ENCODE assay signal across 8 cellular contexts in genomic region chr3:134363381-134363755, GRCh38. TPM values are rescaled to one million over a fixed set of nuclear protein-coding genes. Genes with fewer than 3 reads are reported as not detected.
A peak's percentile ranks its signal among the peaks of the same experiment; 100 is the strongest.
DNase-seq lines count a peak whose midpoint lies in the region; ATAC-seq and TF ChIP-seq lines count a peak whose summit lies in the region.

No MANE protein-coding gene starts in this region.

- peak overlapping the region; percentile 84 for H3K4me3 Mint-ChIP-seq in endothelial cell (ENCODE audit: unreplicated experiment)
- peak overlapping the region; percentile 70 for H3K4me3 Mint-ChIP-seq in nephron progenitor cell

- H3K9me3 ChIP-seq in KOPT-K1 (ENCODE audit: insufficient read depth, low read length, poor library complexity, severe bottlenecking), result no peaks in the 10 kb centered on the region

- TF ChIP-seq CTCF in AG04449 (IDR thresholded peaks at IDR 0.05; ENCODE audit: insufficient read depth, low read length, missing control alignments) (no peak), endothelial cell (IDR thresholded peaks at IDR 0.05; ENCODE audit: unreplicated experiment) (no peak), nephron progenitor cell (IDR thresholded peaks at IDR 0.05) (no peak)

- DNase-seq in AG04449 (ENCODE audit: low read depth, low spot score) (no peak), endothelial cell (ENCODE audit: low spot score) (no peak), nephron progenitor cell (no peak), DMS79 treated with DMSO at 0.1 percent for 48 hours (lab: John Stamatoyannopoulos, UW) (no peak), CD1c-positive myeloid dendritic cell (ENCODE audit: extremely low spot score) (no peak)
- no peak for DNase-seq in activated CD4-positive, alpha-beta T cell treated with anti-CD3 and anti-CD28 coated beads for 1 hour

- H3K9me3 Mint-ChIP-seq in endothelial cell (ENCODE audit: unreplicated experiment), result no peaks in the 10 kb centered on the region
- no peaks in the 10 kb centered on the region for H3K9me3 Mint-ChIP-seq in nephron progenitor cell

- H3K36me3 Mint-ChIP-seq in endothelial cell (ENCODE audit: low read depth, unreplicated experiment) (peaks cover 49% of the 10 kb centered on the region), nephron progenitor cell (ENCODE audit: low read depth) (peaks cover 61% of the 10 kb centered on the region)

- H3K27ac Mint-ChIP-seq in endothelial cell (ENCODE audit: unreplicated experiment) (peak overlapping the region; percentile 76), nephron progenitor cell (peak overlapping the region; percentile 96)

- peaks cover 9% of the 10 kb centered on the region for H3K27me3 Mint-ChIP-seq in endothelial cell (ENCODE audit: unreplicated experiment)
- H3K27me3 Mint-ChIP-seq in nephron progenitor cell (ENCODE audit: low read depth, poor library complexity), result peaks cover 9% of the 10 kb centered on the region

- peak overlapping the region; percentile 64 for H3K27ac ChIP-seq in KOPT-K1 (ENCODE audit: low read depth, low read length, poor library complexity, severe bottlenecking)

- no peak for ATAC-seq in GM18519 (IDR thresholded peaks at IDR 0.05; ENCODE audit: low FRiP score, unreplicated experiment)

- POLR2A ChIA-PET in AG04449 (lab: Yijun Ruan, JAX), result interaction anchor here (0.6 to 13.6 kb wide), 21 partner anchors 7 to 123 kb away, joined by 3 to 172 read pairs (median 11); partner anchors contain the start of genes AMOTL2, ANAPC13 and CEP63

- H3K36me3 ChIP-seq in KOPT-K1 (ENCODE audit: insufficient read depth, low read length), result no peaks in the 10 kb centered on the region

- H3K4me1 Mint-ChIP-seq in endothelial cell (ENCODE audit: unreplicated experiment) (peaks cover 31% of the 10 kb centered on the region), nephron progenitor cell (peaks cover 63% of the 10 kb centered on the region)

- CTCF ChIA-PET in AG04449 (lab: Yijun Ruan, JAX), result interaction anchor here (0.5 to 24.4 kb wide), 15 partner anchors 7 to 191 kb away, joined by 3 to 424 read pairs (median 5); no protein-coding TSS in a partner anchor

- peak overlapping the region; percentile 42 for H3K4me3 ChIP-seq in AG04449 (ENCODE audit: low read depth, low read length)

RNA-seq across cellular contexts. Expression of gene AMOTL2, which starts 10.9 kb away (rescaled TPM):
- 46.5 TPM for total RNA-seq in endothelial cell (ENCODE audit: unreplicated experiment)
